1 cellular context compared by ENCODE assay signal in the genomic region with DNA sequence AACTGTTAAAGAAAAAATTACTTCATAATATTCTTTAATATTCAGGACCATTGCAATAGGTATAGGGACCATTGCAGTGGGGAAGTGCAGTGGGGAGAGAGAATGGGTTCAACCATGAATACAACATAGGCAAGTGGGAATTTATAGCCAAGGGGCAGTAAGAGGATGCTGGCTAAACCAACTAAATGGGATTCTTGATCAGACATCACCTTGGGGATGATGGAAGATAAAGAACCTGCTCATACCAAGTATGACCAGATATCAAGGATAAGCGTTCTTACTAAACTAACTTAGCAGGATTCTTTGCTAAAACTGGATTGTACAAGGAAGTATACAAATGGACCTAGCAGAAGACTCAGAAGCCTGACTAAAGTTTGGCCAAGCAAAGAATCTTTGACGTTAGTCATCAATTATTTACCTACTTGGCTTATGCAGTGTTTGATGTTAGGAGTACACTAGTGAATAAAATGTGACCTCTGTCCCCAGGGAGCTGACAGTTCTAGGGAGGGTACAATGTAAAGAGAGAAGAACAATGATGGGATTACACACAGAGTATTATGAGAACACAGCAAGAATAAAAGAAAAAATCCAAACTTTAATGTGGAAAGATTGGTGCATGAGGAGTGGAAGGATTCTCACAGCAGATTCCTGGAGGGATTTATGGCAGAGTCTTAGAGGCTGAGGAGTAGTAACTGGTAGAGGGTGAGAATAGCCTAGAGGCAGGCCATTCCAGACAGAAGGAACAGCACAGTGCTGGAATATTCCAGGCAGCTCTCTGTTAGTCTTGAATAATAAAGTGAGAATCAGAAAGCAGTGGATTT.
TF ChIP-seq lines count a peak whose summit lies in the region.

No MANE protein-coding gene starts in this region.

TF ChIP-seq in HepG2, 621 proteins besides CTCF, POLR2A, EP300 and RAD21 (continued from another document and continues in another):
- TF ChIP-seq, protein P1, sequence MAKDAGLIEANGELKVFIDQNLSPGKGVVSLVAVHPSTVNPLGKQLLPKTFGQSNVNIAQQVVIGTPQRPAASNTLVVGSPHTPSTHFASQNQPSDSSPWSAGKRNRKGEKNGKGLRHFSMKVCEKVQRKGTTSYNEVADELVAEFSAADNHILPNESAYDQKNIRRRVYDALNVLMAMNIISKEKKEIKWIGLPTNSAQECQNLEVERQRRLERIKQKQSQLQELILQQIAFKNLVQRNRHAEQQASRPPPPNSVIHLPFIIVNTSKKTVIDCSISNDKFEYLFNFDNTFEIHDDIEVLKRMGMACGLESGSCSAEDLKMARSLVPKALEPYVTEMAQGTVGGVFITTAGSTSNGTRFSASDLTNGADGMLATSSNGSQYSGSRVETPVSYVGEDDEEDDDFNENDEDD (CRISPR knock-in tag; IDR thresholded peaks at IDR 0.05; ENCODE audit: borderline replicate concordance): no peak
- TF ChIP-seq ZNF772 (CRISPR knock-in tag; IDR thresholded peaks at IDR 0.05) (no peak), ZNF605 (CRISPR knock-in tag; IDR thresholded peaks at IDR 0.05) (no peak), KDM4B (CRISPR knock-in tag; IDR thresholded peaks at IDR 0.05) (no peak), SOX13 (IDR thresholded peaks at IDR 0.05) (peak; percentile 63; the same call in 1 of the 2 replicates), SOX13 (CRISPR knock-in tag; conservative IDR thresholded peaks at IDR 0.05 in 1 of 2, IDR thresholded peaks at IDR 0.05 in 1 of 2) (peak in 1 of 2 experiments; percentile 97; a peak in 2 of 4 replicates), ZNF775 (CRISPR knock-in tag; IDR thresholded peaks at IDR 0.05; ENCODE audit: borderline replicate concordance) (no peak), NONO (IDR thresholded peaks at IDR 0.05) (no peak), NONO (CRISPR knock-in tag; conservative IDR thresholded peaks at IDR 0.05) (no peak), ZBTB42 (CRISPR knock-in tag; IDR thresholded peaks at IDR 0.05) (no peak), ZNF749 (CRISPR knock-in tag; IDR thresholded peaks at IDR 0.05; ENCODE audit: borderline replicate concordance) (no peak), ZNF460 (CRISPR knock-in tag; IDR thresholded peaks at IDR 0.05; ENCODE audit: borderline replicate concordance) (no peak), ZKSCAN8 (CRISPR knock-in tag; IDR thresholded peaks at IDR 0.05; ENCODE audit: borderline replicate concordance) (peak; percentile 58; the same call in 1 of the 2 replicates), ZNF629 (CRISPR knock-in tag; conservative IDR thresholded peaks at IDR 0.05) (no peak), ZNF577 (CRISPR knock-in tag; IDR thresholded peaks at IDR 0.05; ENCODE audit: borderline replicate concordance, low read depth) (no peak), BCL6 (CRISPR knock-in tag; IDR thresholded peaks at IDR 0.05) (peak; percentile 55; the same call in 1 of the 2 replicates), NCOA2 (CRISPR knock-in tag; IDR thresholded peaks at IDR 0.05) (peak; percentile 81), ADNP (CRISPR knock-in tag; IDR thresholded peaks at IDR 0.05) (no peak), ZNF496 (CRISPR knock-in tag; IDR thresholded peaks at IDR 0.05; ENCODE audit: insufficient replicate concordance) (no peak), ZNF180 (CRISPR knock-in tag; IDR thresholded peaks at IDR 0.05; ENCODE audit: borderline replicate concordance, low read depth) (no peak), TCF7 (IDR thresholded peaks at IDR 0.05; ENCODE audit: low read depth) (peak; percentile 92), LCORL (IDR thresholded peaks at IDR 0.05) (no peak), LCORL (CRISPR knock-in tag; IDR thresholded peaks at IDR 0.05) (peak; percentile 66; the same call in 1 of the 2 replicates), KAT7 (CRISPR knock-in tag; IDR thresholded peaks at IDR 0.05; ENCODE audit: borderline replicate concordance) (no peak), ZNF878 (CRISPR knock-in tag; IDR thresholded peaks at IDR 0.05) (no peak), IKZF4 (CRISPR knock-in tag; IDR thresholded peaks at IDR 0.05; ENCODE audit: borderline replicate concordance, low read depth, not compliant biosample characterization) (no peak), NCOA1 (CRISPR knock-in tag; IDR thresholded peaks at IDR 0.05) (no peak), ZNF337 (CRISPR knock-in tag; IDR thresholded peaks at IDR 0.05; ENCODE audit: borderline replicate concordance, low read depth) (no peak), ZMYM4 (CRISPR knock-in tag; IDR thresholded peaks at IDR 0.05) (peak; percentile 30; the same call in 1 of the 2 replicates), PPARG (CRISPR knock-in tag; conservative IDR thresholded peaks at IDR 0.05) (peak; percentile 67; the same call in 1 of the 2 replicates), XBP1 (CRISPR knock-in tag; IDR thresholded peaks at IDR 0.05) (no peak), ZSCAN29 (CRISPR knock-in tag; conservative IDR thresholded peaks at IDR 0.05) (no peak), FOXK2 (IDR thresholded peaks at IDR 0.05) (no peak)
- TF ChIP-seq, protein P2, sequence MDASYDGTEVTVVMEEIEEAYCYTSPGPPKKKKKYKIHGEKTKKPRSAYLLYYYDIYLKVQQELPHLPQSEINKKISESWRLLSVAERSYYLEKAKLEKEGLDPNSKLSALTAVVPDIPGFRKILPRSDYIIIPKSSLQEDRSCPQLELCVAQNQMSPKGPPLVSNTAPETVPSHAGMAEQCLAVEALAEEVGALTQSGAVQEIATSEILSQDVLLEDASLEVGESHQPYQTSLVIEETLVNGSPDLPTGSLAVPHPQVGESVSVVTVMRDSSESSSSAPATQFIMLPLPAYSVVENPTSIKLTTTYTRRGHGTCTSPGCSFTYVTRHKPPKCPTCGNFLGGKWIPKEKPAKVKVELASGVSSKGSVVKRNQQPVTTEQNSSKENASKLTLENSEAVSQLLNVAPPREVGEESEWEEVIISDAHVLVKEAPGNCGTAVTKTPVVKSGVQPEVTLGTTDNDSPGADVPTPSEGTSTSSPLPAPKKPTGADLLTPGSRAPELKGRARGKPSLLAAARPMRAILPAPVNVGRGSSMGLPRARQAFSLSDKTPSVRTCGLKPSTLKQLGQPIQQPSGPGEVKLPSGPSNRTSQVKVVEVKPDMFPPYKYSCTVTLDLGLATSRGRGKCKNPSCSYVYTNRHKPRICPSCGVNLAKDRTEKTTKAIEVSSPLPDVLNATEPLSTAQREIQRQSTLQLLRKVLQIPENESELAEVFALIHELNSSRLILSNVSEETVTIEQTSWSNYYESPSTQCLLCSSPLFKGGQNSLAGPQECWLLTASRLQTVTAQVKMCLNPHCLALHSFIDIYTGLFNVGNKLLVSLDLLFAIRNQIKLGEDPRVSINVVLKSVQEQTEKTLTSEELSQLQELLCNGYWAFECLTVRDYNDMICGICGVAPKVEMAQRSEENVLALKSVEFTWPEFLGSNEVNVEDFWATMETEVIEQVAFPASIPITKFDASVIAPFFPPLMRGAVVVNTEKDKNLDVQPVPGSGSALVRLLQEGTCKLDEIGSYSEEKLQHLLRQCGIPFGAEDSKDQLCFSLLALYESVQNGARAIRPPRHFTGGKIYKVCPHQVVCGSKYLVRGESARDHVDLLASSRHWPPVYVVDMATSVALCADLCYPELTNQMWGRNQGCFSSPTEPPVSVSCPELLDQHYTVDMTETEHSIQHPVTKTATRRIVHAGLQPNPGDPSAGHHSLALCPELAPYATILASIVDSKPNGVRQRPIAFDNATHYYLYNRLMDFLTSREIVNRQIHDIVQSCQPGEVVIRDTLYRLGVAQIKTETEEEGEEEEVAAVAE (CRISPR knock-in tag; IDR thresholded peaks at IDR 0.05; ENCODE audit: borderline replicate concordance): no peak
- TF ChIP-seq, protein P3, sequence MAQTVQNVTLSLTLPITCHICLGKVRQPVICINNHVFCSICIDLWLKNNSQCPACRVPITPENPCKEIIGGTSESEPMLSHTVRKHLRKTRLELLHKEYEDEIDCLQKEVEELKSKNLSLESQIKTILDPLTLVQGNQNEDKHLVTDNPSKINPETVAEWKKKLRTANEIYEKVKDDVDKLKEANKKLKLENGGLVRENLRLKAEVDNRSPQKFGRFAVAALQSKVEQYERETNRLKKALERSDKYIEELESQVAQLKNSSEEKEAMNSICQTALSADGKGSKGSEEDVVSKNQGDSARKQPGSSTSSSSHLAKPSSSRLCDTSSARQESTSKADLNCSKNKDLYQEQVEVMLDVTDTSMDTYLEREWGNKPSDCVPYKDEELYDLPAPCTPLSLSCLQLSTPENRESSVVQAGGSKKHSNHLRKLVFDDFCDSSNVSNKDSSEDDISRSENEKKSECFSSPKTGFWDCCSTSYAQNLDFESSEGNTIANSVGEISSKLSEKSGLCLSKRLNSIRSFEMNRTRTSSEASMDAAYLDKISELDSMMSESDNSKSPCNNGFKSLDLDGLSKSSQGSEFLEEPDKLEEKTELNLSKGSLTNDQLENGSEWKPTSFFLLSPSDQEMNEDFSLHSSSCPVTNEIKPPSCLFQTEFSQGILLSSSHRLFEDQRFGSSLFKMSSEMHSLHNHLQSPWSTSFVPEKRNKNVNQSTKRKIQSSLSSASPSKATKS (CRISPR knock-in tag; IDR thresholded peaks at IDR 0.05): no peak
- TF ChIP-seq, protein P4, sequence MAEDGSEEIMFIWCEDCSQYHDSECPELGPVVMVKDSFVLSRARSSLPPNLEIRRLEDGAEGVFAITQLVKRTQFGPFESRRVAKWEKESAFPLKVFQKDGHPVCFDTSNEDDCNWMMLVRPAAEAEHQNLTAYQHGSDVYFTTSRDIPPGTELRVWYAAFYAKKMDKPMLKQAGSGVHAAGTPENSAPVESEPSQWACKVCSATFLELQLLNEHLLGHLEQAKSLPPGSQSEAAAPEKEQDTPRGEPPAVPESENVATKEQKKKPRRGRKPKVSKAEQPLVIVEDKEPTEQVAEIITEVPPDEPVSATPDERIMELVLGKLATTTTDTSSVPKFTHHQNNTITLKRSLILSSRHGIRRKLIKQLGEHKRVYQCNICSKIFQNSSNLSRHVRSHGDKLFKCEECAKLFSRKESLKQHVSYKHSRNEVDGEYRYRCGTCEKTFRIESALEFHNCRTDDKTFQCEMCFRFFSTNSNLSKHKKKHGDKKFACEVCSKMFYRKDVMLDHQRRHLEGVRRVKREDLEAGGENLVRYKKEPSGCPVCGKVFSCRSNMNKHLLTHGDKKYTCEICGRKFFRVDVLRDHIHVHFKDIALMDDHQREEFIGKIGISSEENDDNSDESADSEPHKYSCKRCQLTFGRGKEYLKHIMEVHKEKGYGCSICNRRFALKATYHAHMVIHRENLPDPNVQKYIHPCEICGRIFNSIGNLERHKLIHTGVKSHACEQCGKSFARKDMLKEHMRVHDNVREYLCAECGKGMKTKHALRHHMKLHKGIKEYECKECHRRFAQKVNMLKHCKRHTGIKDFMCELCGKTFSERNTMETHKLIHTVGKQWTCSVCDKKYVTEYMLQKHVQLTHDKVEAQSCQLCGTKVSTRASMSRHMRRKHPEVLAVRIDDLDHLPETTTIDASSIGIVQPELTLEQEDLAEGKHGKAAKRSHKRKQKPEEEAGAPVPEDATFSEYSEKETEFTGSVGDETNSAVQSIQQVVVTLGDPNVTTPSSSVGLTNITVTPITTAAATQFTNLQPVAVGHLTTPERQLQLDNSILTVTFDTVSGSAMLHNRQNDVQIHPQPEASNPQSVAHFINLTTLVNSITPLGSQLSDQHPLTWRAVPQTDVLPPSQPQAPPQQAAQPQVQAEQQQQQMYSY (CRISPR knock-in tag; IDR thresholded peaks at IDR 0.05): no peak
- TF ChIP-seq, protein P5, sequence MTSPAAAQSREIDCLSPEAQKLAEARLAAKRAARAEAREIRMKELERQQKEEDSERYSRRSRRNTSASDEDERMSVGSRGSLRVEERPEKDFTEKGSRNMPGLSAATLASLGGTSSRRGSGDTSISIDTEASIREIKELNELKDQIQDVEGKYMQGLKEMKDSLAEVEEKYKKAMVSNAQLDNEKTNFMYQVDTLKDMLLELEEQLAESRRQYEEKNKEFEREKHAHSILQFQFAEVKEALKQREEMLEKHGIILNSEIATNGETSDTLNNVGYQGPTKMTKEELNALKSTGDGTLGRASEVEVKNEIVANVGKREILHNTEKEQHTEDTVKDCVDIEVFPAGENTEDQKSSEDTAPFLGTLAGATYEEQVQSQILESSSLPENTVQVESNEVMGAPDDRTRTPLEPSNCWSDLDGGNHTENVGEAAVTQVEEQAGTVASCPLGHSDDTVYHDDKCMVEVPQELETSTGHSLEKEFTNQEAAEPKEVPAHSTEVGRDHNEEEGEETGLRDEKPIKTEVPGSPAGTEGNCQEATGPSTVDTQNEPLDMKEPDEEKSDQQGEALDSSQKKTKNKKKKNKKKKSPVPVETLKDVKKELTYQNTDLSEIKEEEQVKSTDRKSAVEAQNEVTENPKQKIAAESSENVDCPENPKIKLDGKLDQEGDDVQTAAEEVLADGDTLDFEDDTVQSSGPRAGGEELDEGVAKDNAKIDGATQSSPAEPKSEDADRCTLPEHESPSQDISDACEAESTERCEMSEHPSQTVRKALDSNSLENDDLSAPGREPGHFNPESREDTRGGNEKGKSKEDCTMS (CRISPR knock-in tag; conservative IDR thresholded peaks at IDR 0.05): no peak
- TF ChIP-seq, protein P6, sequence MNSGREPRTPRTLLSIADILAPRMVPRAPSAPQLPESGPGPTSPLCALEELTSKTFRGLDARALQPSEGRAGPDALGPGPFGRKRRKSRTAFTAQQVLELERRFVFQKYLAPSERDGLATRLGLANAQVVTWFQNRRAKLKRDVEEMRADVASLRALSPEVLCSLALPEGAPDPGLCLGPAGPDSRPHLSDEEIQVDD (CRISPR knock-in tag; IDR thresholded peaks at IDR 0.05; ENCODE audit: borderline replicate concordance): no peak
- TF ChIP-seq, protein P7, sequence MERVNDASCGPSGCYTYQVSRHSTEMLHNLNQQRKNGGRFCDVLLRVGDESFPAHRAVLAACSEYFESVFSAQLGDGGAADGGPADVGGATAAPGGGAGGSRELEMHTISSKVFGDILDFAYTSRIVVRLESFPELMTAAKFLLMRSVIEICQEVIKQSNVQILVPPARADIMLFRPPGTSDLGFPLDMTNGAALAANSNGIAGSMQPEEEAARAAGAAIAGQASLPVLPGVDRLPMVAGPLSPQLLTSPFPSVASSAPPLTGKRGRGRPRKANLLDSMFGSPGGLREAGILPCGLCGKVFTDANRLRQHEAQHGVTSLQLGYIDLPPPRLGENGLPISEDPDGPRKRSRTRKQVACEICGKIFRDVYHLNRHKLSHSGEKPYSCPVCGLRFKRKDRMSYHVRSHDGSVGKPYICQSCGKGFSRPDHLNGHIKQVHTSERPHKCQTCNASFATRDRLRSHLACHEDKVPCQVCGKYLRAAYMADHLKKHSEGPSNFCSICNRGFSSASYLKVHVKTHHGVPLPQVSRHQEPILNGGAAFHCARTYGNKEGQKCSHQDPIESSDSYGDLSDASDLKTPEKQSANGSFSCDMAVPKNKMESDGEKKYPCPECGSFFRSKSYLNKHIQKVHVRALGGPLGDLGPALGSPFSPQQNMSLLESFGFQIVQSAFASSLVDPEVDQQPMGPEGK (CRISPR knock-in tag; IDR thresholded peaks at IDR 0.05): peak; percentile 16; the same call in 1 of the 2 replicates
- TF ChIP-seq, protein P8, sequence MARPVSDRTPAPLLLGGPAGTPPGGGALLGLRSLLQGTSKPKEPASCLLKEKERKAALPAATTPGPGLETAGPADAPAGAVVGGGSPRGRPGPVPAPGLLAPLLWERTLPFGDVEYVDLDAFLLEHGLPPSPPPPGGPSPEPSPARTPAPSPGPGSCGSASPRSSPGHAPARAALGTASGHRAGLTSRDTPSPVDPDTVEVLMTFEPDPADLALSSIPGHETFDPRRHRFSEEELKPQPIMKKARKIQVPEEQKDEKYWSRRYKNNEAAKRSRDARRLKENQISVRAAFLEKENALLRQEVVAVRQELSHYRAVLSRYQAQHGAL (CRISPR knock-in tag; IDR thresholded peaks at IDR 0.05; ENCODE audit: not compliant biosample characterization): no peak
- TF ChIP-seq, protein P9, sequence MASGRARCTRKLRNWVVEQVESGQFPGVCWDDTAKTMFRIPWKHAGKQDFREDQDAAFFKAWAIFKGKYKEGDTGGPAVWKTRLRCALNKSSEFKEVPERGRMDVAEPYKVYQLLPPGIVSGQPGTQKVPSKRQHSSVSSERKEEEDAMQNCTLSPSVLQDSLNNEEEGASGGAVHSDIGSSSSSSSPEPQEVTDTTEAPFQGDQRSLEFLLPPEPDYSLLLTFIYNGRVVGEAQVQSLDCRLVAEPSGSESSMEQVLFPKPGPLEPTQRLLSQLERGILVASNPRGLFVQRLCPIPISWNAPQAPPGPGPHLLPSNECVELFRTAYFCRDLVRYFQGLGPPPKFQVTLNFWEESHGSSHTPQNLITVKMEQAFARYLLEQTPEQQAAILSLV (CRISPR knock-in tag; IDR thresholded peaks at IDR 0.05; ENCODE audit: borderline replicate concordance): no peak
